ENCODE assay signal across 11 cellular contexts in the genomic region with DNA sequence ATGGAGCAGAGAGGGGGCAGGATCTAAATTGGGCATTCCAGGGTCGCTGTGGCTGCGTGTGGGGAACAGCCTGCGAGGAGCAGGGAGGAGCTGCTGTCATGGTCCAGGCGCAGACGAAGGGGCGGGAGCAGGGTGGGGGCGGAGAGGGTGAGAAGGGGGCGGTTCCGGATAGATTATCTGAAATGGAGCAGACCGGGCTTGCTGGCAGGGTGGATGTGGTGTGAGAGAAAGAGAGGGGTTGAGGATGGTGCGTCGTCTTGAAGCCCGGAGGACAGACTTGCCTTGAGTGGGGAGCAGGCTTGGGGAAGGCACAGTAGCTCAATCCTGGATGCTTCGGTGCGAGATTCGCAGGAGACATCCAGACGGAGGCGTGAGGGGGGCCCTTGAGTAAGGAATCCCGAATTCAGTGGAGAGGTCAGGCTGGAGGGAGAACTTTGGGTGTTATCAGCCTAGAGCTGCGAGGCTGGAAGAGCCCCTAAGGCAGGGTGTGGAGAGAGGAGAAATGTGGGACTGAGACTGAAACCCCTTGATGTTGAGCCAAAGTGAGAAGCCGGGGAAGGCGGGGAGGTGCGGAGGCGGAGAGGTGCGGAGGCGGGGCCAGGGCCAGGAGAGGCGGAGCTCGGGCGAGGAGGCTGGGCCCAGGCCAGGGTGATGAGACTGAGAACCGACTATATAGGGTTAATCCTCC. TPM values are rescaled to one million over a fixed set of nuclear protein-coding genes. Genes with fewer than 3 reads are reported as not detected.
DNase-seq lines count a peak whose midpoint lies in the region; ATAC-seq and TF ChIP-seq lines count a peak whose summit lies in the region.
"Had no signal": no experiment of that assay in that cellular context is flagged by ENCODE, and none has a peak within 500 bp of the region (broad histone marks: within the 10 kb centered on the region; RNA-seq: fewer than 3 reads in every experiment).

No MANE protein-coding gene starts in this region.

- H3K36me3 ChIP-seq in HEK293 (ENCODE audit: control insufficient read depth in 2 of 2, insufficient read depth in 1 of 2, low read length in 2 of 2) (peaks cover 0 to 20% of the 10 kb centered on the region in 2 experiments; a peak in 2 of 3 replicates), colonic mucosa (peaks cover 10% of the 10 kb centered on the region), iPS-18a (ENCODE audit: control insufficient read depth, low read depth, low read length) (no peaks in the 10 kb centered on the region), gastrocnemius medialis (peaks cover 0 to 5% of the 10 kb centered on the region in 2 donors)

- POLR2A ChIA-PET in HEK293 (lab: Yijun Ruan, JAX) = no interaction called here
- POLR2A ChIA-PET in T-cell (lab: Charles Lee) = no interaction called here

- peaks cover 49% of the 10 kb centered on the region for H3K36me3 Mint-ChIP-seq in T-cell

- H3K27me3 Mint-ChIP-seq in T-cell = no peaks in the 10 kb centered on the region
- H3K27me3 Mint-ChIP-seq in stimulated activated naive CD8-positive, alpha-beta T cell treated with anti-CD3 and anti-CD28 coated beads, Interleukin-15, amount 100 ng/mL, for 72 hours = no peaks in the 10 kb centered on the region

- DNase-seq in colonic mucosa = no peak
- DNase-seq in gastrocnemius medialis = peak in 1 of 2 donors; percentile 27
- DNase-seq in T-cell = no peak
- DNase-seq in NCI-H2171 treated with DMSO at 0.1 percent for 48 hours (lab: John Stamatoyannopoulos, UW) = no peak
- no peak for DNase-seq in stimulated activated naive CD8-positive, alpha-beta T cell treated with anti-CD3 and anti-CD28 coated beads, Interleukin-15, amount 100 ng/mL, for 72 hours
- no peak for DNase-seq in NCI-H1694 treated with DMSO at 0.1 percent for 48 hours (lab: John Stamatoyannopoulos, UW)
- DNase-seq: Karpas-422, kidney glomerular epithelial cell, PC-3 had no signal

- ATAC-seq in gastrocnemius medialis = peak; percentile 42 to 46
- ATAC-seq in T-cell (replicated peaks in 1 of 4) = no peak
- ATAC-seq in stimulated activated naive CD8-positive, alpha-beta T cell treated with anti-CD3 and anti-CD28 coated beads, Interleukin-15, amount 100 ng/mL, for 72 hours = no peak
- ATAC-seq: PC-3 had no signal

- no peaks in the 10 kb centered on the region for H3K4me1 Mint-ChIP-seq in T-cell
- no peaks in the 10 kb centered on the region for H3K4me1 Mint-ChIP-seq in stimulated activated naive CD8-positive, alpha-beta T cell treated with anti-CD3 and anti-CD28 coated beads, Interleukin-15, amount 100 ng/mL, for 72 hours

- H3K4me3 Mint-ChIP-seq in T-cell = no peak overlapping the region
- no peak overlapping the region for H3K4me3 Mint-ChIP-seq in stimulated activated naive CD8-positive, alpha-beta T cell treated with anti-CD3 and anti-CD28 coated beads, Interleukin-15, amount 100 ng/mL, for 72 hours

- H3K9ac ChIP-seq in colonic mucosa (ENCODE audit: low read depth in 2 of 2, low read length in 2 of 2) (no peak overlapping the region), iPS-18a (ENCODE audit: low read length) (no peak overlapping the region)

- H3K4me1 ChIP-seq in HEK293 (ENCODE audit: control insufficient read depth, insufficient read depth, low read length) (0 out of 2 replicates have a peak, but pooled peaks cover 2% of the 10 kb centered on the region), colonic mucosa (no peaks in the 10 kb centered on the region), iPS-18a (ENCODE audit: control insufficient read depth, low read depth, low read length) (no peaks in the 10 kb centered on the region), gastrocnemius medialis (no peaks in the 10 kb centered on the region)

- no peak for TF ChIP-seq CTCF in HEK293 (tag by site-specific recombination; IDR thresholded peaks at IDR 0.05)
- TF ChIP-seq CTCF in colonic mucosa (IDR thresholded peaks at IDR 0.05) = no peak
- TF ChIP-seq CTCF in gastrocnemius medialis (IDR thresholded peaks at IDR 0.05 in 4 of 5, conservative IDR thresholded peaks at IDR 0.05 in 1 of 5) = no peak

- no peak overlapping the region for H3K27ac Mint-ChIP-seq in T-cell
- no peak overlapping the region for H3K27ac Mint-ChIP-seq in stimulated activated naive CD8-positive, alpha-beta T cell treated with anti-CD3 and anti-CD28 coated beads, Interleukin-15, amount 100 ng/mL, for 72 hours

- intact Hi-C loops in colonic mucosa (cut with DNase I) = no loop called here
- intact Hi-C loops in gastrocnemius medialis (cut with DNase I; ENCODE audit: low total_unique reads) = no loop called here

- peaks cover 3 to 14% (median 6%) of the 10 kb centered on the region in 3 donors for H3K9me3 Mint-ChIP-seq in T-cell
- H3K9me3 Mint-ChIP-seq in stimulated activated naive CD8-positive, alpha-beta T cell treated with anti-CD3 and anti-CD28 coated beads, Interleukin-15, amount 100 ng/mL, for 72 hours = peaks cover 10 to 15% of the 10 kb centered on the region in 2 donors

- CTCF ChIA-PET in HEK293 (lab: Yijun Ruan, JAX) (interaction anchor here (0.5 to 3.6 kb wide), 7 partner anchors 9 to 451 kb away, joined by 3 to 12 read pairs (median 3); no protein-coding TSS in a partner anchor), T-cell (lab: Charles Lee) (no interaction called here)

- H3K27ac ChIP-seq in HEK293 (ENCODE audit: extremely low read depth, low read depth, low read length) = peak overlapping the region; percentile 31; the same call in 1 of the 2 replicates
- H3K27ac ChIP-seq in colonic mucosa = no peak overlapping the region
- H3K27ac ChIP-seq in iPS-18a (ENCODE audit: low read length) = no peak overlapping the region
- peak overlapping the region; percentile 59 to 75 (median 72) for H3K27ac ChIP-seq in gastrocnemius medialis

- in situ Hi-C loops in gastrocnemius medialis (cut with MboI; ENCODE audit: low sequenced_read_pairs in 4 of 4) = no loop called here

- H3K4me3 ChIP-seq in HEK293 (ENCODE audit: low read depth, low read length) = no peak overlapping the region
- peak overlapping the region; percentile 9 for H3K4me3 ChIP-seq in colonic mucosa
- H3K4me3 ChIP-seq in iPS-18a (ENCODE audit: low read length) = peak overlapping the region; percentile 63
- peak overlapping the region in 3 of 4 donors; percentile 17 to 32 (median 22) for H3K4me3 ChIP-seq in gastrocnemius medialis

- H3K27me3 ChIP-seq in colonic mucosa = no peaks in the 10 kb centered on the region
- no peaks in the 10 kb centered on the region for H3K27me3 ChIP-seq in iPS-18a (ENCODE audit: control insufficient read depth, insufficient read depth, low read length)
- H3K27me3 ChIP-seq in gastrocnemius medialis = no peaks in the 10 kb centered on the region

- H3K9me3 ChIP-seq in HEK293 (ENCODE audit: control insufficient read depth, insufficient read depth, low read depth, low read length) = peaks cover 3% of the 10 kb centered on the region; the same call in 1 of the 2 replicates
- H3K9me3 ChIP-seq in colonic mucosa = no peaks in the 10 kb centered on the region
- no peaks in the 10 kb centered on the region for H3K9me3 ChIP-seq in iPS-18a (ENCODE audit: control insufficient read depth, low read depth, low read length)
- H3K9me3 ChIP-seq in gastrocnemius medialis = no peaks in the 10 kb centered on the region

- no peak for TF ChIP-seq POLR2A in gastrocnemius medialis (IDR thresholded peaks at IDR 0.05)

TF ChIP-seq in HEK293, 187 proteins besides CTCF, POLR2A, EP300 and RAD21 (continues in another document):
- TF ChIP-seq, protein P1, sequence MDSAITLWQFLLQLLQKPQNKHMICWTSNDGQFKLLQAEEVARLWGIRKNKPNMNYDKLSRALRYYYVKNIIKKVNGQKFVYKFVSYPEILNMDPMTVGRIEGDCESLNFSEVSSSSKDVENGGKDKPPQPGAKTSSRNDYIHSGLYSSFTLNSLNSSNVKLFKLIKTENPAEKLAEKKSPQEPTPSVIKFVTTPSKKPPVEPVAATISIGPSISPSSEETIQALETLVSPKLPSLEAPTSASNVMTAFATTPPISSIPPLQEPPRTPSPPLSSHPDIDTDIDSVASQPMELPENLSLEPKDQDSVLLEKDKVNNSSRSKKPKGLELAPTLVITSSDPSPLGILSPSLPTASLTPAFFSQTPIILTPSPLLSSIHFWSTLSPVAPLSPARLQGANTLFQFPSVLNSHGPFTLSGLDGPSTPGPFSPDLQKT (IDR thresholded peaks at IDR 0.05; ENCODE audit: borderline replicate concordance, low read depth, low read length) = no peak
- no peak for TF ChIP-seq ZNF350 (tag by site-specific recombination; IDR thresholded peaks at IDR 0.05)
- 0 out of 2 replicates have a peak, but pooled peaks have one; percentile 16 for TF ChIP-seq ZNF600 (tag by site-specific recombination; IDR thresholded peaks at IDR 0.05)
- no peak for TF ChIP-seq ZNF529 (tag by site-specific recombination; IDR thresholded peaks at IDR 0.05; ENCODE audit: insufficient replicate concordance)
- no peak for TF ChIP-seq ZNF157 (tag by site-specific recombination; IDR thresholded peaks at IDR 0.05)
- TF ChIP-seq, protein P2, sequence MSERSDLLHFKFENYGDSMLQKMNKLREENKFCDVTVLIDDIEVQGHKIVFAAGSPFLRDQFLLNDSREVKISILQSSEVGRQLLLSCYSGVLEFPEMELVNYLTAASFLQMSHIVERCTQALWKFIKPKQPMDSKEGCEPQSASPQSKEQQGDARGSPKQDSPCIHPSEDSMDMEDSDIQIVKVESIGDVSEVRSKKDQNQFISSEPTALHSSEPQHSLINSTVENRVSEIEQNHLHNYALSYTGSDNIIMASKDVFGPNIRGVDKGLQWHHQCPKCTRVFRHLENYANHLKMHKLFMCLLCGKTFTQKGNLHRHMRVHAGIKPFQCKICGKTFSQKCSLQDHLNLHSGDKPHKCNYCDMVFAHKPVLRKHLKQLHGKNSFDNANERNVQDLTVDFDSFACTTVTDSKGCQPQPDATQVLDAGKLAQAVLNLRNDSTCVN (tag by site-specific recombination; optimal IDR thresholded peaks at IDR 0.05) = no peak
- TF ChIP-seq ZFHX2 (tag by site-specific recombination; conservative IDR thresholded peaks at IDR 0.05) = peak; percentile 67
- TF ChIP-seq GLIS2 (tag by site-specific recombination; IDR thresholded peaks at IDR 0.05) = no peak
- TF ChIP-seq, protein P3, sequence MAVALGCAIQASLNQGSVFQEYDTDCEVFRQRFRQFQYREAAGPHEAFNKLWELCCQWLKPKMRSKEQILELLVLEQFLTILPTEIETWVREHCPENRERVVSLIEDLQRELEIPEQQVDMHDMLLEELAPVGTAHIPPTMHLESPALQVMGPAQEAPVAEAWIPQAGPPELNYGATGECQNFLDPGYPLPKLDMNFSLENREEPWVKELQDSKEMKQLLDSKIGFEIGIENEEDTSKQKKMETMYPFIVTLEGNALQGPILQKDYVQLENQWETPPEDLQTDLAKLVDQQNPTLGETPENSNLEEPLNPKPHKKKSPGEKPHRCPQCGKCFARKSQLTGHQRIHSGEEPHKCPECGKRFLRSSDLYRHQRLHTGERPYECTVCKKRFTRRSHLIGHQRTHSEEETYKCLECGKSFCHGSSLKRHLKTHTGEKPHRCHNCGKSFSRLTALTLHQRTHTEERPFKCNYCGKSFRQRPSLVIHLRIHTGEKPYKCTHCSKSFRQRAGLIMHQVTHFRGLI (tag by site-specific recombination; IDR thresholded peaks at IDR 0.05) = no peak
- no peak for TF ChIP-seq ZNF37A (tag by site-specific recombination; IDR thresholded peaks at IDR 0.05)
- no peak for TF ChIP-seq ZNF302 (tag by site-specific recombination; IDR thresholded peaks at IDR 0.05; ENCODE audit: low read depth)
- TF ChIP-seq ZNF677 (tag by site-specific recombination; IDR thresholded peaks at IDR 0.05) = no peak

RNA-seq across cellular contexts. Expression of gene DPF1, which starts 40.7 kb away (rescaled TPM):
- total RNA-seq in colonic mucosa = not detected
- total RNA-seq in gastrocnemius medialis = not detected
- total RNA-seq in T-cell = not detected

Comparison
In these comparisons a context has a peak if more than half of its experiments do, and no peak if none do; other contexts are left out.
1. H3K27ac ChIP-seq: peak in HEK293 (single experiment) and gastrocnemius medialis (4 of 4); none in colonic mucosa (single experiment) and iPS-18a (single experiment).
2. ATAC-seq: peak in gastrocnemius medialis (2 of 2); none in T-cell (0 of 4) and stimulated activated naive CD8-positive, alpha-beta T cell treated with anti-CD3 and anti-CD28 coated beads, Interleukin-15, amount 100 ng/mL, for 72 hours (single experiment).